In the genomic region with DNA sequence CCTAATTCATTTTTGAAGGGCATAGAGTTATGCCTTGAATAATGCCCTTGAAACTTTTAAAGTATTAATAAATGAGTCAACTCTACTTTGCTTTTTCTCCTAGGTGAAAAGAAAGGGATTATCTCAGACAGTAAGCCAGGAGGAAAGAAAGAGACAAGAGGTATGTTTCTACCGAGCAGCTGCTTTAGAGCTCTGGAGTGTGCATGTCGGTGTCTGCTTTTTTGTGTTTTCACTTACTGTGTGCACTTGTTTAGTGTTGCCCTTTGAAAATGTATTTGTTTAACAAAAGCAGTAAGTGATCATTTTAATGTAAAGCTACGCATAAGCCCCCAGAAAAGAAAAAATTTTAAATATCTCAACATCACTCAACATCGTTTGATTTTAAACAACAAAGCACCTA, we compare ENCODE assay signal across 8 cellular contexts.
"Had no signal": no experiment of that assay in that cellular context is flagged by ENCODE, and none has a peak within 500 bp of the region (broad histone marks: within the 10 kb centered on the region; RNA-seq: fewer than 3 reads in every experiment).

No MANE protein-coding gene starts in this region.

- DNase-seq: GDM1, GF-D8 had no signal

- FAIRE-seq: G401.6, GM12878, GM12891, GM12892, GM18507, GM19239 had no signal

- H3K4me3 ChIP-seq: GM12878 had no signal
